Comparison of ENCODE assay signal across 1 cellular context in genomic region chr6:163333686-163334085, GRCh38.
TF ChIP-seq lines count a peak whose summit lies in the region.

No MANE protein-coding gene starts in this region.

TF ChIP-seq in HepG2, 621 proteins besides CTCF, POLR2A, EP300 and RAD21 (continued from another document):
- TF ChIP-seq SNAPC4 (CRISPR knock-in tag; IDR thresholded peaks at IDR 0.05) (no peak), GRHL1 (CRISPR knock-in tag; conservative IDR thresholded peaks at IDR 0.05) (no peak), RBAK (CRISPR knock-in tag; IDR thresholded peaks at IDR 0.05) (no peak), PCBP1 (IDR thresholded peaks at IDR 0.05; ENCODE audit: borderline replicate concordance, low read depth, low read length) (no peak), ARID3A (IDR thresholded peaks at IDR 0.05; ENCODE audit: low read depth, low read length) (no peak), ZNF318 (CRISPR knock-in tag; IDR thresholded peaks at IDR 0.05) (no peak), MTA1 (CRISPR knock-in tag; IDR thresholded peaks at IDR 0.05; ENCODE audit: borderline replicate concordance) (no peak), HIC2 (CRISPR knock-in tag; IDR thresholded peaks at IDR 0.05; ENCODE audit: low read depth) (no peak), KDM3A (CRISPR knock-in tag; IDR thresholded peaks at IDR 0.05; ENCODE audit: low read depth) (no peak), SMAD3 (CRISPR knock-in tag; IDR thresholded peaks at IDR 0.05) (no peak), MLLT10 (CRISPR knock-in tag; IDR thresholded peaks at IDR 0.05) (no peak)
